In genomic region chr11:130721282-130721681, GRCh38 we compare ENCODE assay signal across 2 cellular contexts.
TF ChIP-seq lines count a peak whose summit lies in the region.

No MANE protein-coding gene starts in this region.

TF ChIP-seq in IMR-90, 13 proteins besides CTCF, POLR2A, EP300 and RAD21:
- TF ChIP-seq CHD1 (IDR thresholded peaks at IDR 0.05; ENCODE audit: low read depth, low read length) (no peak), MXI1 (IDR thresholded peaks at IDR 0.05; ENCODE audit: borderline replicate concordance, low read depth, low read length) (no peak)
- TF ChIP-seq, protein P1, sequence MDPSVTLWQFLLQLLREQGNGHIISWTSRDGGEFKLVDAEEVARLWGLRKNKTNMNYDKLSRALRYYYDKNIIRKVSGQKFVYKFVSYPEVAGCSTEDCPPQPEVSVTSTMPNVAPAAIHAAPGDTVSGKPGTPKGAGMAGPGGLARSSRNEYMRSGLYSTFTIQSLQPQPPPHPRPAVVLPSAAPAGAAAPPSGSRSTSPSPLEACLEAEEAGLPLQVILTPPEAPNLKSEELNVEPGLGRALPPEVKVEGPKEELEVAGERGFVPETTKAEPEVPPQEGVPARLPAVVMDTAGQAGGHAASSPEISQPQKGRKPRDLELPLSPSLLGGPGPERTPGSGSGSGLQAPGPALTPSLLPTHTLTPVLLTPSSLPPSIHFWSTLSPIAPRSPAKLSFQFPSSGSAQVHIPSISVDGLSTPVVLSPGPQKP (IDR thresholded peaks at IDR 0.05; ENCODE audit: borderline replicate concordance, low read depth, low read length): no peak

TF ChIP-seq in HepG2, 621 proteins besides CTCF, POLR2A, EP300 and RAD21:
- TF ChIP-seq PAF1 (CRISPR knock-in tag; IDR thresholded peaks at IDR 0.05) (no peak), YEATS4 (CRISPR knock-in tag; IDR thresholded peaks at IDR 0.05; ENCODE audit: borderline replicate concordance) (no peak), ZNF576 (CRISPR knock-in tag; IDR thresholded peaks at IDR 0.05) (no peak), ZBTB40 (IDR thresholded peaks at IDR 0.05) (no peak), ZBTB40 (CRISPR knock-in tag; IDR thresholded peaks at IDR 0.05) (no peak), AGO2 (optimal IDR thresholded peaks at IDR 0.05; ENCODE audit: low read depth, low read length) (no peak), KMT2B (CRISPR knock-in tag; IDR thresholded peaks at IDR 0.05) (no peak), HNRNPH1 (optimal IDR thresholded peaks at IDR 0.05; ENCODE audit: low read depth, low read length) (no peak), ZBTB1 (CRISPR knock-in tag; IDR thresholded peaks at IDR 0.05; ENCODE audit: borderline replicate concordance) (no peak), ZNF589 (CRISPR knock-in tag; conservative IDR thresholded peaks at IDR 0.05) (no peak), SP1 (IDR thresholded peaks at IDR 0.05) (no peak), SP1 (CRISPR knock-in tag; IDR thresholded peaks at IDR 0.05) (no peak), GPN1 (CRISPR knock-in tag; IDR thresholded peaks at IDR 0.05; ENCODE audit: borderline replicate concordance) (no peak), ZNF354B (CRISPR knock-in tag; IDR thresholded peaks at IDR 0.05) (no peak)
- TF ChIP-seq, protein P2, sequence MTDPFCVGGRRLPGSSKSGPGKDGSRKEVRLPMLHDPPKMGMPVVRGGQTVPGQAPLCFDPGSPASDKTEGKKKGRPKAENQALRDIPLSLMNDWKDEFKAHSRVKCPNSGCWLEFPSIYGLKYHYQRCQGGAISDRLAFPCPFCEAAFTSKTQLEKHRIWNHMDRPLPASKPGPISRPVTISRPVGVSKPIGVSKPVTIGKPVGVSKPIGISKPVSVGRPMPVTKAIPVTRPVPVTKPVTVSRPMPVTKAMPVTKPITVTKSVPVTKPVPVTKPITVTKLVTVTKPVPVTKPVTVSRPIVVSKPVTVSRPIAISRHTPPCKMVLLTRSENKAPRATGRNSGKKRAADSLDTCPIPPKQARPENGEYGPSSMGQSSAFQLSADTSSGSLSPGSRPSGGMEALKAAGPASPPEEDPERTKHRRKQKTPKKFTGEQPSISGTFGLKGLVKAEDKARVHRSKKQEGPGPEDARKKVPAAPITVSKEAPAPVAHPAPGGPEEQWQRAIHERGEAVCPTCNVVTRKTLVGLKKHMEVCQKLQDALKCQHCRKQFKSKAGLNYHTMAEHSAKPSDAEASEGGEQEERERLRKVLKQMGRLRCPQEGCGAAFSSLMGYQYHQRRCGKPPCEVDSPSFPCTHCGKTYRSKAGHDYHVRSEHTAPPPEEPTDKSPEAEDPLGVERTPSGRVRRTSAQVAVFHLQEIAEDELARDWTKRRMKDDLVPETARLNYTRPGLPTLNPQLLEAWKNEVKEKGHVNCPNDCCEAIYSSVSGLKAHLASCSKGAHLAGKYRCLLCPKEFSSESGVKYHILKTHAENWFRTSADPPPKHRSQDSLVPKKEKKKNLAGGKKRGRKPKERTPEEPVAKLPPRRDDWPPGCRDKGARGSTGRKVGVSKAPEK (CRISPR knock-in tag; IDR thresholded peaks at IDR 0.05; ENCODE audit: borderline replicate concordance): no peak
- TF ChIP-seq, protein P3, sequence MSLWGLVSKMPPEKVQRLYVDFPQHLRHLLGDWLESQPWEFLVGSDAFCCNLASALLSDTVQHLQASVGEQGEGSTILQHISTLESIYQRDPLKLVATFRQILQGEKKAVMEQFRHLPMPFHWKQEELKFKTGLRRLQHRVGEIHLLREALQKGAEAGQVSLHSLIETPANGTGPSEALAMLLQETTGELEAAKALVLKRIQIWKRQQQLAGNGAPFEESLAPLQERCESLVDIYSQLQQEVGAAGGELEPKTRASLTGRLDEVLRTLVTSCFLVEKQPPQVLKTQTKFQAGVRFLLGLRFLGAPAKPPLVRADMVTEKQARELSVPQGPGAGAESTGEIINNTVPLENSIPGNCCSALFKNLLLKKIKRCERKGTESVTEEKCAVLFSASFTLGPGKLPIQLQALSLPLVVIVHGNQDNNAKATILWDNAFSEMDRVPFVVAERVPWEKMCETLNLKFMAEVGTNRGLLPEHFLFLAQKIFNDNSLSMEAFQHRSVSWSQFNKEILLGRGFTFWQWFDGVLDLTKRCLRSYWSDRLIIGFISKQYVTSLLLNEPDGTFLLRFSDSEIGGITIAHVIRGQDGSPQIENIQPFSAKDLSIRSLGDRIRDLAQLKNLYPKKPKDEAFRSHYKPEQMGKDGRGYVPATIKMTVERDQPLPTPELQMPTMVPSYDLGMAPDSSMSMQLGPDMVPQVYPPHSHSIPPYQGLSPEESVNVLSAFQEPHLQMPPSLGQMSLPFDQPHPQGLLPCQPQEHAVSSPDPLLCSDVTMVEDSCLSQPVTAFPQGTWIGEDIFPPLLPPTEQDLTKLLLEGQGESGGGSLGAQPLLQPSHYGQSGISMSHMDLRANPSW (CRISPR knock-in tag; IDR thresholded peaks at IDR 0.05; ENCODE audit: borderline replicate concordance): no peak
- TF ChIP-seq, protein P4, sequence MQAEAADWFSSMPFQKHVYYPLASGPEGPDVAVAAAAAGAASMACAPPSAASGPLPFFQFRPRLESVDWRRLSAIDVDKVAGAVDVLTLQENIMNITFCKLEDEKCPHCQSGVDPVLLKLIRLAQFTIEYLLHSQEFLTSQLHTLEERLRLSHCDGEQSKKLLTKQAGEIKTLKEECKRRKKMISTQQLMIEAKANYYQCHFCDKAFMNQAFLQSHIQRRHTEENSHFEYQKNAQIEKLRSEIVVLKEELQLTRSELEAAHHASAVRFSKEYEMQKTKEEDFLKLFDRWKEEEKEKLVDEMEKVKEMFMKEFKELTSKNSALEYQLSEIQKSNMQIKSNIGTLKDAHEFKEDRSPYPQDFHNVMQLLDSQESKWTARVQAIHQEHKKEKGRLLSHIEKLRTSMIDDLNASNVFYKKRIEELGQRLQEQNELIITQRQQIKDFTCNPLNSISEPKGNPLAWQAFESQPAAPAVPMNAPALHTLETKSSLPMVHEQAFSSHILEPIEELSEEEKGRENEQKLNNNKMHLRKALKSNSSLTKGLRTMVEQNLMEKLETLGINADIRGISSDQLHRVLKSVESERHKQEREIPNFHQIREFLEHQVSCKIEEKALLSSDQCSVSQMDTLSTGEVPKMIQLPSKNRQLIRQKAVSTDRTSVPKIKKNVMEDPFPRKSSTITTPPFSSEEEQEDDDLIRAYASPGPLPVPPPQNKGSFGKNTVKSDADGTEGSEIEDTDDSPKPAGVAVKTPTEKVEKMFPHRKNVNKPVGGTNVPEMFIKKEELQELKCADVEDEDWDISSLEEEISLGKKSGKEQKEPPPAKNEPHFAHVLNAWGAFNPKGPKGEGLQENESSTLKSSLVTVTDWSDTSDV (CRISPR knock-in tag; IDR thresholded peaks at IDR 0.05): no peak
- TF ChIP-seq, protein P5, sequence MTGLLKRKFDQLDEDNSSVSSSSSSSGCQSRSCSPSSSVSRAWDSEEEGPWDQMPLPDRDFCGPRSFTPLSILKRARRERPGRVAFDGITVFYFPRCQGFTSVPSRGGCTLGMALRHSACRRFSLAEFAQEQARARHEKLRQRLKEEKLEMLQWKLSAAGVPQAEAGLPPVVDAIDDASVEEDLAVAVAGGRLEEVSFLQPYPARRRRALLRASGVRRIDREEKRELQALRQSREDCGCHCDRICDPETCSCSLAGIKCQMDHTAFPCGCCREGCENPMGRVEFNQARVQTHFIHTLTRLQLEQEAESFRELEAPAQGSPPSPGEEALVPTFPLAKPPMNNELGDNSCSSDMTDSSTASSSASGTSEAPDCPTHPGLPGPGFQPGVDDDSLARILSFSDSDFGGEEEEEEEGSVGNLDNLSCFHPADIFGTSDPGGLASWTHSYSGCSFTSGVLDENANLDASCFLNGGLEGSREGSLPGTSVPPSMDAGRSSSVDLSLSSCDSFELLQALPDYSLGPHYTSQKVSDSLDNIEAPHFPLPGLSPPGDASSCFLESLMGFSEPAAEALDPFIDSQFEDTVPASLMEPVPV (CRISPR knock-in tag; IDR thresholded peaks at IDR 0.05): no peak
- TF ChIP-seq, protein P6, sequence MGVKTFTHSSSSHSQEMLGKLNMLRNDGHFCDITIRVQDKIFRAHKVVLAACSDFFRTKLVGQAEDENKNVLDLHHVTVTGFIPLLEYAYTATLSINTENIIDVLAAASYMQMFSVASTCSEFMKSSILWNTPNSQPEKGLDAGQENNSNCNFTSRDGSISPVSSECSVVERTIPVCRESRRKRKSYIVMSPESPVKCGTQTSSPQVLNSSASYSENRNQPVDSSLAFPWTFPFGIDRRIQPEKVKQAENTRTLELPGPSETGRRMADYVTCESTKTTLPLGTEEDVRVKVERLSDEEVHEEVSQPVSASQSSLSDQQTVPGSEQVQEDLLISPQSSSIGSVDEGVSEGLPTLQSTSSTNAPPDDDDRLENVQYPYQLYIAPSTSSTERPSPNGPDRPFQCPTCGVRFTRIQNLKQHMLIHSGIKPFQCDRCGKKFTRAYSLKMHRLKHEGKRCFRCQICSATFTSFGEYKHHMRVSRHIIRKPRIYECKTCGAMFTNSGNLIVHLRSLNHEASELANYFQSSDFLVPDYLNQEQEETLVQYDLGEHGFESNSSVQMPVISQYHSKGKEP (CRISPR knock-in tag; IDR thresholded peaks at IDR 0.05): no peak
